Comparison of ENCODE assay signal across 14 cellular contexts in the genomic region with DNA sequence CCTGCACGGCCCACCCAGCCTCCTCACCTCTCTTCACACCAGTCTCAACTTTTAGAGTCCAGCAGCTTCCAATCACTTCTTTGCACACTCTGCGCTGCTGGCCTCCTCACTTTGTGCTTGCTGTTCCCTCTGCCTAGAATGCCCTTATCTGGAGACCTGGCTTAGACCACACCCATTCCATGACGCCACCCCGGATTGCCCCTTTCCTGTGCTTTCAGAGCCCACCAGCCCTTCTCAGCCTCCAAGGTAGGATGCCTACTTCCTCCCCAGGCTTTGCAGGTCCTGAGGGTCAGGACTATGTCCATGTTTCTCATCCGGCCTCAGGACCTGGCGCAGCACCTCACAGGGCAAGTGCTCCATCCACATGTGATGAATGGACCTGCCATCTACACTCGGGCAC. TPM values are rescaled to one million over a fixed set of nuclear protein-coding genes. Genes with fewer than 3 reads are reported as not detected.
DNase-seq lines count a peak whose midpoint lies in the region; ATAC-seq and TF ChIP-seq lines count a peak whose summit lies in the region.
"Had no signal": no experiment of that assay in that cellular context is flagged by ENCODE, and none has a peak within 500 bp of the region (broad histone marks: within the 10 kb centered on the region; RNA-seq: fewer than 3 reads in every experiment).

No MANE protein-coding gene starts in this region.

- H3K27ac Mint-ChIP-seq in activated naive CD8-positive, alpha-beta T cell treated with anti-CD3 and anti-CD28 coated beads, Interleukin-2, amount 10 ng/mL, durations not matched to agents 7 days and 5 days, result peak overlapping the region; percentile 7
- H3K27ac Mint-ChIP-seq in activated naive CD8-positive, alpha-beta T cell treated with anti-CD3 and anti-CD28 coated beads, Interleukin-2, amount 50 U/mL, for 24 hours, result no peak overlapping the region
- H3K27ac Mint-ChIP-seq in central memory CD8-positive, alpha-beta T cell (ENCODE audit: low read depth), result peak overlapping the region; percentile 23
- H3K27ac Mint-ChIP-seq in progenitor cell of endocrine pancreas, result peak overlapping the region; percentile 12

- intact Hi-C loops in testis (cut with DNase I; ENCODE audit: low total_unique reads), result no loop called here

- no peaks in the 10 kb centered on the region for H3K9me3 Mint-ChIP-seq in activated naive CD8-positive, alpha-beta T cell treated with anti-CD3 and anti-CD28 coated beads, Interleukin-2, amount 10 ng/mL, durations not matched to agents 7 days and 5 days
- no peaks in the 10 kb centered on the region for H3K9me3 Mint-ChIP-seq in activated naive CD8-positive, alpha-beta T cell treated with anti-CD3 and anti-CD28 coated beads, Interleukin-2, amount 50 U/mL, for 24 hours
- no peaks in the 10 kb centered on the region for H3K9me3 Mint-ChIP-seq in central memory CD8-positive, alpha-beta T cell
- no peaks in the 10 kb centered on the region for H3K9me3 Mint-ChIP-seq in progenitor cell of endocrine pancreas (ENCODE audit: low read depth)

- WGBS in testis, 2 donors, result 91% methylated on average over 6 to 7 of the region's 7 CpGs

- H3K4me1 ChIP-seq in testis, result no peaks in the 10 kb centered on the region

- H3K4me3 ChIP-seq in testis, result no peak overlapping the region

- no peak for TF ChIP-seq POLR2A in testis (IDR thresholded peaks at IDR 0.05)

- POLR2A ChIA-PET in activated naive CD8-positive, alpha-beta T cell treated with anti-CD3 and anti-CD28 coated beads, Interleukin-2, amount 10 ng/mL, durations not matched to agents 7 days and 5 days (lab: Charles Lee), result no interaction called here

- no peak overlapping the region for H3K4me3 Mint-ChIP-seq in activated naive CD8-positive, alpha-beta T cell treated with anti-CD3 and anti-CD28 coated beads, Interleukin-2, amount 10 ng/mL, durations not matched to agents 7 days and 5 days
- no peak overlapping the region for H3K4me3 Mint-ChIP-seq in activated naive CD8-positive, alpha-beta T cell treated with anti-CD3 and anti-CD28 coated beads, Interleukin-2, amount 50 U/mL, for 24 hours
- no peak overlapping the region for H3K4me3 Mint-ChIP-seq in central memory CD8-positive, alpha-beta T cell
- no peak overlapping the region for H3K4me3 Mint-ChIP-seq in progenitor cell of endocrine pancreas (ENCODE audit: low read depth)

- H3K36me3 Mint-ChIP-seq in activated naive CD8-positive, alpha-beta T cell treated with anti-CD3 and anti-CD28 coated beads, Interleukin-2, amount 10 ng/mL, durations not matched to agents 7 days and 5 days, result peaks cover 3% of the 10 kb centered on the region
- H3K36me3 Mint-ChIP-seq in activated naive CD8-positive, alpha-beta T cell treated with anti-CD3 and anti-CD28 coated beads, Interleukin-2, amount 50 U/mL, for 24 hours (ENCODE audit: low read depth), result peaks cover 12% of the 10 kb centered on the region
- H3K36me3 Mint-ChIP-seq in central memory CD8-positive, alpha-beta T cell (ENCODE audit: insufficient read depth), result peaks cover 13% of the 10 kb centered on the region
- peaks cover 7% of the 10 kb centered on the region for H3K36me3 Mint-ChIP-seq in progenitor cell of endocrine pancreas (ENCODE audit: insufficient read depth)

- H3K4me1 Mint-ChIP-seq in activated naive CD8-positive, alpha-beta T cell treated with anti-CD3 and anti-CD28 coated beads, Interleukin-2, amount 10 ng/mL, durations not matched to agents 7 days and 5 days, result peaks cover 5% of the 10 kb centered on the region
- H3K4me1 Mint-ChIP-seq in activated naive CD8-positive, alpha-beta T cell treated with anti-CD3 and anti-CD28 coated beads, Interleukin-2, amount 50 U/mL, for 24 hours, result peaks cover 4% of the 10 kb centered on the region
- peaks cover 10% of the 10 kb centered on the region for H3K4me1 Mint-ChIP-seq in central memory CD8-positive, alpha-beta T cell
- no peaks in the 10 kb centered on the region for H3K4me1 Mint-ChIP-seq in progenitor cell of endocrine pancreas (ENCODE audit: low read depth)

- no peaks in the 10 kb centered on the region for H3K27me3 ChIP-seq in testis

- H3K27me3 Mint-ChIP-seq in activated naive CD8-positive, alpha-beta T cell treated with anti-CD3 and anti-CD28 coated beads, Interleukin-2, amount 10 ng/mL, durations not matched to agents 7 days and 5 days, result no peaks in the 10 kb centered on the region
- no peaks in the 10 kb centered on the region for H3K27me3 Mint-ChIP-seq in activated naive CD8-positive, alpha-beta T cell treated with anti-CD3 and anti-CD28 coated beads, Interleukin-2, amount 50 U/mL, for 24 hours
- no peaks in the 10 kb centered on the region for H3K27me3 Mint-ChIP-seq in central memory CD8-positive, alpha-beta T cell
- H3K27me3 Mint-ChIP-seq in progenitor cell of endocrine pancreas, result no peaks in the 10 kb centered on the region

- no peak for ATAC-seq in activated naive CD8-positive, alpha-beta T cell treated with anti-CD3 and anti-CD28 coated beads, Interleukin-2, amount 10 ng/mL, durations not matched to agents 7 days and 5 days (ENCODE audit: low read depth)
- no peak for ATAC-seq in activated naive CD8-positive, alpha-beta T cell treated with anti-CD3 and anti-CD28 coated beads, Interleukin-2, amount 50 U/mL, for 24 hours
- ATAC-seq in central memory CD8-positive, alpha-beta T cell (replicated peaks; ENCODE audit: extremely low read depth, poor library complexity, severe bottlenecking), result no peak
- ATAC-seq in HG03460 (IDR thresholded peaks at IDR 0.05; ENCODE audit: unreplicated experiment), result no peak
- ATAC-seq: HCT116 had no signal

- no peak for DNase-seq in activated naive CD8-positive, alpha-beta T cell treated with anti-CD3 and anti-CD28 coated beads, Interleukin-2, amount 10 ng/mL, durations not matched to agents 7 days and 5 days
- DNase-seq in activated naive CD8-positive, alpha-beta T cell treated with anti-CD3 and anti-CD28 coated beads, Interleukin-2, amount 50 U/mL, for 24 hours, result no peak
- DNase-seq in central memory CD8-positive, alpha-beta T cell (ENCODE audit: low spot score in 2 of 2), result no peak
- DNase-seq in progenitor cell of endocrine pancreas (ENCODE audit: low spot score, unreplicated experiment), result no peak
- DNase-seq in testis, result no peak
- DNase-seq: DMS53, GF-D8, IMR-90 had no signal

- H3K9me3 ChIP-seq in testis, result no peaks in the 10 kb centered on the region

- no peaks in the 10 kb centered on the region for H3K36me3 ChIP-seq in testis (ENCODE audit: low read depth, missing control alignments)

- TF ChIP-seq CTCF in progenitor cell of endocrine pancreas (IDR thresholded peaks at IDR 0.05; ENCODE audit: unreplicated experiment) (no peak), testis (IDR thresholded peaks at IDR 0.05) (no peak)

- no peak overlapping the region for H3K27ac ChIP-seq in testis
- H3K27ac ChIP-seq: 22Rv1 had no signal

RNA-seq across cellular contexts. Expression of gene AVP, which starts 27.0 kb away (rescaled TPM):
- total RNA-seq in activated naive CD8-positive, alpha-beta T cell treated with anti-CD3 and anti-CD28 coated beads, Interleukin-2, amount 10 ng/mL, durations not matched to agents 7 days and 5 days, result not detected
- total RNA-seq in progenitor cell of endocrine pancreas (not detected in 2 replicates), testis (1 to 10 TPM in 1 of 2 donors, not detected in 1; 1.3 TPM)
- not detected for polyA plus RNA-seq in testis (ENCODE audit: insufficient read depth, low read depth, low replicate concordance)
- total RNA-seq: A673, H4, IMR-90 had no signal
- polyA plus RNA-seq: BJ, IMR-90 had no signal

RNA-seq across cellular contexts. Expression of gene OXT, which starts 40.1 kb away (rescaled TPM):
- under 1 TPM; 0.68 to 0.89 TPM for total RNA-seq in activated naive CD8-positive, alpha-beta T cell treated with anti-CD3 and anti-CD28 coated beads, Interleukin-2, amount 10 ng/mL, durations not matched to agents 7 days and 5 days
- total RNA-seq in progenitor cell of endocrine pancreas (not detected in 2 replicates), testis (1 to 10 TPM; 3.7 to 6.7 TPM)
- 1.7 TPM for polyA plus RNA-seq in testis (ENCODE audit: insufficient read depth, low read depth, low replicate concordance)
- total RNA-seq: A673, H4, IMR-90 had no signal
- polyA plus RNA-seq: BJ, IMR-90 had no signal

RNA-seq across cellular contexts. Expression of gene FASTKD5, which starts 48.2 kb away (rescaled TPM):
- total RNA-seq in activated naive CD8-positive, alpha-beta T cell treated with anti-CD3 and anti-CD28 coated beads, Interleukin-2, amount 10 ng/mL, durations not matched to agents 7 days and 5 days, result 10 to 100 TPM; 21.3 to 21.7 TPM
- total RNA-seq in progenitor cell of endocrine pancreas (14.2 and 16.1 TPM in 2 replicates), testis (10 to 100 TPM; 20.5 to 20.7 TPM)
- polyA plus RNA-seq in testis (ENCODE audit: insufficient read depth, low read depth, low replicate concordance), result 28.2 TPM

RNA-seq across cellular contexts. Expression of gene UBOX5, which starts 48.2 kb away (rescaled TPM):
- 1 to 10 TPM; 9.3 to 9.4 TPM for total RNA-seq in activated naive CD8-positive, alpha-beta T cell treated with anti-CD3 and anti-CD28 coated beads, Interleukin-2, amount 10 ng/mL, durations not matched to agents 7 days and 5 days
- total RNA-seq in progenitor cell of endocrine pancreas (8.3 and 9.2 TPM in 2 replicates), testis (10 to 100 TPM in 1 of 2 donors, 1 to 10 TPM in 1; 9.9 to 10.4 TPM)
- 9.9 TPM for polyA plus RNA-seq in testis (ENCODE audit: insufficient read depth, low read depth, low replicate concordance)
